ENCODE assay signal across 8 cellular contexts in genomic region chr19:14048439-14049153, GRCh38. TPM values are rescaled to one million over a fixed set of nuclear protein-coding genes. Genes with fewer than 3 reads are reported as not detected.
DNase-seq lines count a peak whose midpoint lies in the region; ATAC-seq and TF ChIP-seq lines count a peak whose summit lies in the region.

No MANE protein-coding gene starts in this region.

- no peaks in the 10 kb centered on the region for H3K9me3 Mint-ChIP-seq in activated CD8-positive, alpha-beta memory T cell treated with anti-CD3 and anti-CD28 coated beads, Interleukin-2, amount 10 ng/mL, durations not matched to agents 7 days and 5 days (ENCODE audit: low read depth)

- CTCF ChIA-PET in activated CD8-positive, alpha-beta memory T cell treated with anti-CD3 and anti-CD28 coated beads, Interleukin-2, amount 10 ng/mL, durations not matched to agents 7 days and 5 days (lab: Charles Lee) = interaction anchor here (0.6 to 10.2 kb wide), 28 partner anchors 7 to 283 kb away, joined by 3 to 86 read pairs (median 4); partner anchors contain the start of genes DCAF15, IL27RA and MISP3

- no peak overlapping the region for H3K4me3 Mint-ChIP-seq in activated CD8-positive, alpha-beta memory T cell treated with anti-CD3 and anti-CD28 coated beads, Interleukin-2, amount 10 ng/mL, durations not matched to agents 7 days and 5 days

- ATAC-seq in activated CD8-positive, alpha-beta memory T cell treated with anti-CD3 and anti-CD28 coated beads, Interleukin-2, amount 10 ng/mL, durations not matched to agents 7 days and 5 days = peak; percentile 79

- H3K27ac ChIP-seq in esophagus muscularis mucosa (replicated peaks in 1 of 4) (no peak overlapping the region), parathyroid adenoma (no peak overlapping the region)

- no peak overlapping the region for H3K4me2 ChIP-seq in parathyroid adenoma (ENCODE audit: low read length)

- peak; percentile 50 to 80 (median 50) for TF ChIP-seq CTCF in esophagus muscularis mucosa (IDR thresholded peaks at IDR 0.05)
- peak; percentile 67 for TF ChIP-seq CTCF in parathyroid adenoma (IDR thresholded peaks at IDR 0.05)

- peaks cover 0 to 8% (median 4%) of the 10 kb centered on the region in 4 donors for H3K9me3 ChIP-seq in esophagus muscularis mucosa
- no peaks in the 10 kb centered on the region for H3K9me3 ChIP-seq in parathyroid adenoma (ENCODE audit: control insufficient read depth, low read length)

- intact Hi-C loops in esophagus muscularis mucosa (cut with DNase I) = no loop called here

- H3K27me3 ChIP-seq in esophagus muscularis mucosa (no peaks in the 10 kb centered on the region), parathyroid adenoma (ENCODE audit: control insufficient read depth, insufficient read depth, low read length) (no peaks in the 10 kb centered on the region)

- H3K4me1 Mint-ChIP-seq in activated CD8-positive, alpha-beta memory T cell treated with anti-CD3 and anti-CD28 coated beads, Interleukin-2, amount 10 ng/mL, durations not matched to agents 7 days and 5 days = peaks cover 2% of the 10 kb centered on the region

- peaks cover 35% of the 10 kb centered on the region for H3K36me3 Mint-ChIP-seq in activated CD8-positive, alpha-beta memory T cell treated with anti-CD3 and anti-CD28 coated beads, Interleukin-2, amount 10 ng/mL, durations not matched to agents 7 days and 5 days

- H3K79me2 ChIP-seq in parathyroid adenoma = no peaks in the 10 kb centered on the region

- H2AFZ ChIP-seq in parathyroid adenoma = no peak overlapping the region

- no peak overlapping the region for H3K9ac ChIP-seq in parathyroid adenoma

- 85% methylated on average over 8 of the region's 8 CpGs for WGBS in esophagus muscularis mucosa

- no peak for TF ChIP-seq EP300 in esophagus muscularis mucosa (IDR thresholded peaks at IDR 0.05)

- no peaks in the 10 kb centered on the region for H3K27me3 Mint-ChIP-seq in activated CD8-positive, alpha-beta memory T cell treated with anti-CD3 and anti-CD28 coated beads, Interleukin-2, amount 10 ng/mL, durations not matched to agents 7 days and 5 days

- no peak overlapping the region for H3K27ac Mint-ChIP-seq in activated CD8-positive, alpha-beta memory T cell treated with anti-CD3 and anti-CD28 coated beads, Interleukin-2, amount 10 ng/mL, durations not matched to agents 7 days and 5 days

- H3K36me3 ChIP-seq in esophagus muscularis mucosa = peaks cover 0 to 24% (median 0%) of the 10 kb centered on the region in 4 donors
- no peaks in the 10 kb centered on the region for H3K36me3 ChIP-seq in parathyroid adenoma (ENCODE audit: control insufficient read depth, insufficient read depth, low read length)

- no peak for TF ChIP-seq POLR2A in esophagus muscularis mucosa (IDR thresholded peaks at IDR 0.05; ENCODE audit: low read depth)

- no peak overlapping the region for H3K4me3 ChIP-seq in esophagus muscularis mucosa
- H3K4me3 ChIP-seq in parathyroid adenoma (ENCODE audit: low read depth, low read length) = no peak overlapping the region

- H3K4me1 ChIP-seq in esophagus muscularis mucosa = no peaks in the 10 kb centered on the region
- no peaks in the 10 kb centered on the region for H3K4me1 ChIP-seq in parathyroid adenoma

- peak; percentile 72 for DNase-seq in DMS 273 (lab: John Stamatoyannopoulos, UW; ENCODE audit: unreplicated experiment)
- DNase-seq in DMS 273 treated with DMSO at 0.1 percent for 48 hours (lab: John Stamatoyannopoulos, UW) = no peak
- DNase-seq in NCI-H460 (ENCODE audit: extremely low read depth, low read depth) = peak; percentile 17
- DNase-seq in activated CD8-positive, alpha-beta memory T cell treated with anti-CD3 and anti-CD28 coated beads, Interleukin-2, amount 10 ng/mL, durations not matched to agents 7 days and 5 days = peak; percentile 79
- peak; percentile 89 for DNase-seq in esophagus muscularis mucosa (ENCODE audit: extremely low spot score)
- no peak for DNase-seq in DMS153 (lab: John Stamatoyannopoulos, UW)
- no peak for DNase-seq in NCI-H524 treated with DMSO at 0.1 percent for 48 hours (lab: John Stamatoyannopoulos, UW)

RNA-seq across cellular contexts. Expression of gene PALM3, which starts 13.3 kb away (rescaled TPM):
- not detected in 2 replicates for total RNA-seq in NCI-H460 (2014; rRNA removed; shearing (Covaris generic))
- polyA plus RNA-seq in NCI-H460 (2014; cell fraction: nucleus; rRNA removed) = 0.40 and 0.73 TPM in 2 replicates
- total RNA-seq in activated CD8-positive, alpha-beta memory T cell treated with anti-CD3 and anti-CD28 coated beads, Interleukin-2, amount 10 ng/mL, durations not matched to agents 7 days and 5 days = not detected
- total RNA-seq in esophagus muscularis mucosa = under 1 TPM in 2 of 4 donors, not detected in 2; 0.32 to 0.42 TPM

RNA-seq across cellular contexts. Expression of gene IL27RA, which starts 17.0 kb away (rescaled TPM):
- total RNA-seq in NCI-H460 (2014; rRNA removed; shearing (Covaris generic)) = 5.1 and 5.6 TPM in 2 replicates
- 6.7 and 7.2 TPM in 2 replicates for polyA plus RNA-seq in NCI-H460 (2014; cell fraction: nucleus; rRNA removed)
- 10 to 100 TPM; 29.7 to 60.3 TPM for total RNA-seq in activated CD8-positive, alpha-beta memory T cell treated with anti-CD3 and anti-CD28 coated beads, Interleukin-2, amount 10 ng/mL, durations not matched to agents 7 days and 5 days
- 1 to 10 TPM; 3.0 to 5.5 (median 4.5) TPM for total RNA-seq in esophagus muscularis mucosa

RNA-seq across cellular contexts. Expression of gene RLN3, which starts 20.6 kb away (rescaled TPM):
- not detected in 2 replicates for total RNA-seq in NCI-H460 (2014; rRNA removed; shearing (Covaris generic))
- polyA plus RNA-seq in NCI-H460 (2014; cell fraction: nucleus; rRNA removed) = not detected in 2 replicates
- total RNA-seq in activated CD8-positive, alpha-beta memory T cell treated with anti-CD3 and anti-CD28 coated beads, Interleukin-2, amount 10 ng/mL, durations not matched to agents 7 days and 5 days = not detected
- not detected for total RNA-seq in esophagus muscularis mucosa

RNA-seq across cellular contexts. Expression of gene MISP3, which starts 24.0 kb away (rescaled TPM):
- total RNA-seq in NCI-H460 (2014; rRNA removed; shearing (Covaris generic)) = 2.6 and 4.0 TPM in 2 replicates
- polyA plus RNA-seq in NCI-H460 (2014; cell fraction: nucleus; rRNA removed) = 5.5 and 12.4 TPM in 2 replicates
- total RNA-seq in activated CD8-positive, alpha-beta memory T cell treated with anti-CD3 and anti-CD28 coated beads, Interleukin-2, amount 10 ng/mL, durations not matched to agents 7 days and 5 days = 1 to 10 TPM; 1.4 to 2.4 TPM
- total RNA-seq in esophagus muscularis mucosa = 10 to 100 TPM in 1 of 4 donors, 1 to 10 TPM in 3; 1.5 to 11.1 (median 7.6) TPM

RNA-seq across cellular contexts. Expression of gene C19orf67, which starts 37.0 kb away (rescaled TPM):
- not detected in 2 replicates for total RNA-seq in NCI-H460 (2014; rRNA removed; shearing (Covaris generic))
- not detected in 2 replicates for polyA plus RNA-seq in NCI-H460 (2014; cell fraction: nucleus; rRNA removed)
- not detected for total RNA-seq in activated CD8-positive, alpha-beta memory T cell treated with anti-CD3 and anti-CD28 coated beads, Interleukin-2, amount 10 ng/mL, durations not matched to agents 7 days and 5 days
- total RNA-seq in esophagus muscularis mucosa = not detected

Comparison
In these comparisons a context has a peak if more than half of its experiments do, and no peak if none do; other contexts are left out.
1. DNase-seq: peak in DMS 273 (single experiment), NCI-H460 (single experiment), activated CD8-positive, alpha-beta memory T cell treated with anti-CD3 and anti-CD28 coated beads, Interleukin-2, amount 10 ng/mL, durations not matched to agents 7 days and 5 days (single experiment) and esophagus muscularis mucosa (single experiment); none in DMS 273 treated with DMSO at 0.1 percent for 48 hours (single experiment), DMS153 (single experiment) and NCI-H524 treated with DMSO at 0.1 percent for 48 hours (single experiment).